Comparison of ENCODE assay signal across 11 cellular contexts in genomic region chr2:68762665-68763064, GRCh38. TPM values are rescaled to one million over a fixed set of nuclear protein-coding genes. Genes with fewer than 3 reads are reported as not detected.
DNase-seq lines count a peak whose midpoint lies in the region; ATAC-seq and TF ChIP-seq lines count a peak whose summit lies in the region.
"Had no signal": no experiment of that assay in that cellular context is flagged by ENCODE, and none has a peak within 500 bp of the region (broad histone marks: within the 10 kb centered on the region; RNA-seq: fewer than 3 reads in every experiment).

No MANE protein-coding gene starts in this region.

- TF ChIP-seq CTCF in omental fat pad (IDR thresholded peaks at IDR 0.05), result no peak
- TF ChIP-seq CTCF in tibial artery (IDR thresholded peaks at IDR 0.05), result no peak

- no peaks in the 10 kb centered on the region for H3K36me3 ChIP-seq in tibial artery

- H3K4me3 Mint-ChIP-seq in activated T-helper 2 cell treated with anti-CD3 and anti-CD28 coated beads, Interferon-gamma antibody, Interleukin-2, Interleukin-4, amounts not matched to agents 10 μg/mL and 5 μg/mL and 100 μg/mL, durations not matched to agents 14 hours and 24 hours and 36 hours (ENCODE audit: low read depth), result peak overlapping the region; percentile 38

- H3K9me3 ChIP-seq in tibial artery, result no peaks in the 10 kb centered on the region

- no peaks in the 10 kb centered on the region for H3K27me3 ChIP-seq in tibial artery

- H3K27me3 Mint-ChIP-seq in activated T-helper 2 cell treated with anti-CD3 and anti-CD28 coated beads, Interferon-gamma antibody, Interleukin-2, Interleukin-4, amounts not matched to agents 10 μg/mL and 5 μg/mL and 100 μg/mL, durations not matched to agents 14 hours and 24 hours and 36 hours (ENCODE audit: low read depth), result no peaks in the 10 kb centered on the region

- no peak overlapping the region for H3K27ac ChIP-seq in tibial artery
- H3K27ac ChIP-seq: 22Rv1, VCaP had no signal

- peaks cover 35% of the 10 kb centered on the region for H3K36me3 Mint-ChIP-seq in activated T-helper 2 cell treated with anti-CD3 and anti-CD28 coated beads, Interferon-gamma antibody, Interleukin-2, Interleukin-4, amounts not matched to agents 10 μg/mL and 5 μg/mL and 100 μg/mL, durations not matched to agents 14 hours and 24 hours and 36 hours (ENCODE audit: low read depth)

- ATAC-seq in HG03095 (IDR thresholded peaks at IDR 0.05; ENCODE audit: unreplicated experiment), result peak; percentile 47
- ATAC-seq in omental fat pad (ENCODE audit: low FRiP score), result peak; percentile 68

- intact Hi-C loops in activated T-helper 2 cell treated with anti-CD3 and anti-CD28 coated beads, Interferon-gamma antibody, Interleukin-2, Interleukin-4, amounts not matched to agents 10 μg/mL and 5 μg/mL and 100 μg/mL, durations not matched to agents 14 hours and 24 hours and 36 hours (cut with micrococcal nuclease), result loop anchor here (1.0 kb wide), 2 partner anchors 11 to 12 kb away; no protein-coding TSS in a partner anchor
- intact Hi-C loops in tibial artery (cut with DNase I; ENCODE audit: low total_unique reads), result loop anchor here (5.0 kb wide), 1 partner anchor 45 kb away; no protein-coding TSS in a partner anchor

- peaks cover 0 to 21% (median 0%) of the 10 kb centered on the region in 4 donors for H3K4me1 ChIP-seq in tibial artery

- peak overlapping the region; percentile 87 for H3K27ac Mint-ChIP-seq in activated T-helper 2 cell treated with anti-CD3 and anti-CD28 coated beads, Interferon-gamma antibody, Interleukin-2, Interleukin-4, amounts not matched to agents 10 μg/mL and 5 μg/mL and 100 μg/mL, durations not matched to agents 14 hours and 24 hours and 36 hours

- H3K9me3 Mint-ChIP-seq in activated T-helper 2 cell treated with anti-CD3 and anti-CD28 coated beads, Interferon-gamma antibody, Interleukin-2, Interleukin-4, amounts not matched to agents 10 μg/mL and 5 μg/mL and 100 μg/mL, durations not matched to agents 14 hours and 24 hours and 36 hours, result peaks cover 4% of the 10 kb centered on the region

- H3K4me3 ChIP-seq in tibial artery, result no peak overlapping the region

- H3K4me1 Mint-ChIP-seq in activated T-helper 2 cell treated with anti-CD3 and anti-CD28 coated beads, Interferon-gamma antibody, Interleukin-2, Interleukin-4, amounts not matched to agents 10 μg/mL and 5 μg/mL and 100 μg/mL, durations not matched to agents 14 hours and 24 hours and 36 hours (ENCODE audit: low read depth), result peaks cover 81% of the 10 kb centered on the region

- DNase-seq in DMS53 (lab: John Stamatoyannopoulos, UW) (peak; percentile 8), DMS53 treated with DMSO at 0.1 percent for 48 hours (lab: John Stamatoyannopoulos, UW; ENCODE audit: unreplicated experiment) (no peak), omental fat pad (ENCODE audit: low spot score) (no peak), tibial artery (no peak), pons (ENCODE audit: low spot score) (no peak), SHP77 treated with DMSO at 0.1 percent for 48 hours (lab: John Stamatoyannopoulos, UW) (no peak)
- DNase-seq in activated T-helper 2 cell treated with anti-CD3 and anti-CD28 coated beads, Interferon-gamma antibody, Interleukin-2, Interleukin-4, amounts not matched to agents 10 μg/mL and 5 μg/mL and 100 μg/mL, durations not matched to agents 14 hours and 24 hours and 36 hours (ENCODE audit: low spot score), result no peak
- DNase-seq: stimulated activated CD4-positive, alpha-beta T cell treated with anti-CD3 and anti-CD28 coated beads, Interleukin-2, amount 100 ng/mL, for 24 hours had no signal

RNA-seq across cellular contexts. Expression of gene ARHGAP25, which starts 28.1 kb away (rescaled TPM):
- 39.9 and 41.3 TPM in 2 replicates for total RNA-seq in activated T-helper 2 cell treated with anti-CD3 and anti-CD28 coated beads, Interferon-gamma antibody, Interleukin-2, Interleukin-4, amounts not matched to agents 10 μg/mL and 5 μg/mL and 100 μg/mL, durations not matched to agents 14 hours and 24 hours and 36 hours
- 10 to 100 TPM in 2 of 4 donors, 1 to 10 TPM in 2; 6.1 to 40.8 (median 11.7) TPM for total RNA-seq in omental fat pad
